ENCODE assay signal across 13 cellular contexts in genomic region chr3:66411436-66411835, GRCh38.
A peak's percentile ranks its signal among the peaks of the same experiment; 100 is the strongest.
DNase-seq lines count a peak whose midpoint lies in the region; ATAC-seq and TF ChIP-seq lines count a peak whose summit lies in the region.
"Had no signal": no experiment of that assay in that cellular context is flagged by ENCODE, and none has a peak within 500 bp of the region (broad histone marks: within the 10 kb centered on the region; RNA-seq: fewer than 3 reads in every experiment).

No MANE protein-coding gene starts in this region.

- no peak for DNase-seq in T-helper 1 cell
- DNase-seq in left cardiac atrium = peak; percentile 45
- DNase-seq in NOMO-1 (lab: John Stamatoyannopoulos, UW; ENCODE audit: unreplicated experiment in 2 of 2) = no peak
- DNase-seq in mesenteric fat pad (ENCODE audit: low spot score) = no peak
- DNase-seq in NCI-H226 = no peak
- DNase-seq: activated CD4-positive, alpha-beta T cell treated with anti-CD3 and anti-CD28 coated beads, Interleukin-2, amount 50 U/mL, for 48 hours; activated effector memory CD4-positive, alpha-beta T cell treated with anti-CD3 and anti-CD28 coated beads, Interleukin-2, amount 50 U/mL, for 16 hours; T1000; trophoblast cell had no signal

- TF ChIP-seq CTCF in brain (conservative IDR thresholded peaks at IDR 0.05) = no peak

- H3K4me1 Mint-ChIP-seq in T-helper 1 cell treated with Interleukin-12 subunit alpha and Interleukin-12 subunit beta and Interleukin-4 antibody, amounts not matched to agents 30 μg/mL and 1 μg/mL, for 36 hours (ENCODE audit: low read depth) = peaks cover 18% of the 10 kb centered on the region
- H3K4me1 Mint-ChIP-seq in brain = peaks cover 59% of the 10 kb centered on the region

- H3K27ac Mint-ChIP-seq in T-helper 1 cell treated with Interleukin-12 subunit alpha and Interleukin-12 subunit beta and Interleukin-4 antibody, amounts not matched to agents 30 μg/mL and 1 μg/mL, for 36 hours = peak overlapping the region; percentile 52
- H3K27ac Mint-ChIP-seq in brain = peak overlapping the region in 3 of 5 experiments; percentile 53 to 72 (median 71)

- no peaks in the 10 kb centered on the region for H3K27me3 Mint-ChIP-seq in T-helper 1 cell treated with Interleukin-12 subunit alpha and Interleukin-12 subunit beta and Interleukin-4 antibody, amounts not matched to agents 30 μg/mL and 1 μg/mL, for 36 hours (ENCODE audit: low read depth)
- no peaks in the 10 kb centered on the region for H3K27me3 Mint-ChIP-seq in brain

- H3K27ac ChIP-seq in subcutaneous abdominal adipose tissue (ENCODE audit: low read depth, low read length) = peak overlapping the region; percentile 67
- H3K27ac ChIP-seq: 22Rv1 had no signal

- H3K4me3 Mint-ChIP-seq in T-helper 1 cell treated with Interleukin-12 subunit alpha and Interleukin-12 subunit beta and Interleukin-4 antibody, amounts not matched to agents 30 μg/mL and 1 μg/mL, for 36 hours = no peak overlapping the region
- no peak overlapping the region for H3K4me3 Mint-ChIP-seq in brain

- H3K4me1 ChIP-seq in subcutaneous abdominal adipose tissue (ENCODE audit: control insufficient read depth in 5 of 5, insufficient read depth in 5 of 5, low read length in 5 of 5) = peaks cover under 1 to 24% (median 19%) of the 10 kb centered on the region in 5 donors

- H3K36me3 ChIP-seq in subcutaneous abdominal adipose tissue (ENCODE audit: control insufficient read depth in 5 of 5, insufficient read depth in 5 of 5, low read length in 5 of 5) = peaks cover 0 to 77% (median 54%) of the 10 kb centered on the region in 5 donors

- intact Hi-C loops in left cardiac atrium (cut with DNase I) = loop anchor here in 1 of 2 donors (5.0 kb wide), 1 partner anchor 36 kb away; no protein-coding TSS in a partner anchor

- H3K27me3 ChIP-seq in subcutaneous abdominal adipose tissue (ENCODE audit: control insufficient read depth in 5 of 5, insufficient read depth in 4 of 5, low read length in 5 of 5) = no peaks in the 10 kb centered on the region

- peaks cover 41% of the 10 kb centered on the region for H3K36me3 Mint-ChIP-seq in T-helper 1 cell treated with Interleukin-12 subunit alpha and Interleukin-12 subunit beta and Interleukin-4 antibody, amounts not matched to agents 30 μg/mL and 1 μg/mL, for 36 hours (ENCODE audit: low read depth)
- peaks cover 76% of the 10 kb centered on the region for H3K36me3 Mint-ChIP-seq in brain

- H3K9me3 ChIP-seq in subcutaneous abdominal adipose tissue (ENCODE audit: control insufficient read depth in 5 of 5, low read length in 5 of 5) = no peaks in the 10 kb centered on the region

- no peak overlapping the region for H3K9ac ChIP-seq in subcutaneous abdominal adipose tissue (ENCODE audit: low read length in 5 of 5)

- no peaks in the 10 kb centered on the region for H3K9me3 Mint-ChIP-seq in T-helper 1 cell treated with Interleukin-12 subunit alpha and Interleukin-12 subunit beta and Interleukin-4 antibody, amounts not matched to agents 30 μg/mL and 1 μg/mL, for 36 hours
- H3K9me3 Mint-ChIP-seq in brain = no peaks in the 10 kb centered on the region

- no peak overlapping the region for H3K4me3 ChIP-seq in subcutaneous abdominal adipose tissue (ENCODE audit: low read depth in 1 of 5, low read length in 5 of 5)

- peak; percentile 54 to 65 for ATAC-seq in left cardiac atrium
